ENCODE assay signal across 22 cellular contexts in the genomic region with DNA sequence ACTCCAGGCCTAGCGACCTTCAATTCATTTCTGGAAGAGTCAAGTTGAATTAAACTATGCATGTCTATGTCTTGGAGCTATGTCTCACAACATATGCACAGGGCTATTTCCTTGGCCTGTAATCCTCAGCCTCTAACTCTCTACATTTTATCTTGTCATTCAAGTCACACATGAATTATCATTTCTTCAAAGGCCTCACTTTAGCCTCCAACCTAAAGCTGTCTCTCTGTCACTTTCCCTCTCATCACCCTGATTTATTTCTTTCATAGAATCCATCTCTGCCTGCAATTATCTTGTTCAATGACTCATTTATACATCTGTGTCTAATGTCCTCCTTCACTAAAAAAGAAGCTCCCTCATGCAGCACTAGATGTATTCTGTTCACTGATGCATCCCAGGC.
DNase-seq lines count a peak whose midpoint lies in the region; ATAC-seq and TF ChIP-seq lines count a peak whose summit lies in the region.
"Had no signal": no experiment of that assay in that cellular context is flagged by ENCODE, and none has a peak within 500 bp of the region (broad histone marks: within the 10 kb centered on the region; RNA-seq: fewer than 3 reads in every experiment).

No MANE protein-coding gene starts in this region.

- H3K27me3 Mint-ChIP-seq in nephron progenitor cell (ENCODE audit: low read depth, poor library complexity): peaks cover 4% of the 10 kb centered on the region
- H3K27me3 Mint-ChIP-seq in CD14-positive monocyte (ENCODE audit: low read depth in 3 of 3): no peaks in the 10 kb centered on the region
- H3K27me3 Mint-ChIP-seq: CD4-positive, alpha-beta memory T cell had no signal

- H3K9me3 ChIP-seq in A673 (ENCODE audit: low read depth, low read length, poor library complexity, severe bottlenecking): no peaks in the 10 kb centered on the region
- H3K9me3 ChIP-seq in left lung: peaks cover 0 to 3% of the 10 kb centered on the region in 2 donors
- H3K9me3 ChIP-seq: BE2C; BLaER1 treated with 17β-estradiol and CSF1 and Interleukin-3, amounts not matched to agents 10 nM and 100 nM; HAP-1 had no signal

- H3K27ac ChIP-seq in A673 (ENCODE audit: low read depth, low read length, poor library complexity, severe bottlenecking) (no peak overlapping the region), left lung (no peak overlapping the region)
- H3K27ac ChIP-seq: 22Rv1; BLaER1 treated with 17β-estradiol and CSF1 and Interleukin-3, amounts not matched to agents 10 nM and 100 nM had no signal

- H3K36me3 ChIP-seq in A673 (ENCODE audit: insufficient read depth, low read length, poor library complexity, severe bottlenecking) (no peaks in the 10 kb centered on the region), left lung (no peaks in the 10 kb centered on the region)
- H3K36me3 ChIP-seq: BE2C; BLaER1 treated with 17β-estradiol and CSF1 and Interleukin-3, amounts not matched to agents 10 nM and 100 nM; HAP-1 had no signal

- H3K36me3 Mint-ChIP-seq in nephron progenitor cell (ENCODE audit: low read depth) (no peaks in the 10 kb centered on the region), CD14-positive monocyte (no peaks in the 10 kb centered on the region)
- H3K36me3 Mint-ChIP-seq: CD4-positive, alpha-beta memory T cell had no signal

- CTCF ChIA-PET in A673 (lab: Charles Lee): no interaction called here

- H3K4me3 Mint-ChIP-seq in nephron progenitor cell (no peak overlapping the region), CD14-positive monocyte (no peak overlapping the region)
- H3K4me3 Mint-ChIP-seq: CD4-positive, alpha-beta memory T cell; HFFc6 had no signal

- DNase-seq in NCI-H446 treated with DMSO at 0.1 percent for 48 hours (lab: John Stamatoyannopoulos, UW) (peak; percentile 36), NCI-H446 (lab: John Stamatoyannopoulos, UW) (no peak), A673 (ENCODE audit: low spot score) (peak; percentile 10), SK-MEL-5 (ENCODE audit: low read depth, low spot score) (peak; percentile 26), nephron progenitor cell (no peak), CD14-positive monocyte (ENCODE audit: low spot score) (no peak), NCI-H187 treated with DMSO at 0.1 percent for 48 hours (lab: John Stamatoyannopoulos, UW) (no peak), left lung (no peak)
- DNase-seq: ACHN; AML-193; BE2C; Calu3; CD4-positive, alpha-beta memory T cell; COR-L47; DMS53; DMS79 treated with DMSO at 0.1 percent for 48 hours; GF-D8; GOT3; HFFc6 had no signal

- POLR2A ChIA-PET in A673 (lab: Charles Lee; ENCODE audit: low non-redundant PET): no interaction called here

- H3K4me1 Mint-ChIP-seq in nephron progenitor cell (no peaks in the 10 kb centered on the region), CD14-positive monocyte (no peaks in the 10 kb centered on the region)
- H3K4me1 Mint-ChIP-seq: CD4-positive, alpha-beta memory T cell had no signal

- intact Hi-C loops in A673 (cut with micrococcal nuclease; ENCODE audit: unreplicated experiment): no loop called here
- intact Hi-C loops in CD14-positive monocyte (cut with micrococcal nuclease): no loop called here
- intact Hi-C loops in left lung (cut with DNase I): no loop called here

- H3K27ac Mint-ChIP-seq in nephron progenitor cell (peak overlapping the region; percentile 9), CD14-positive monocyte (peak overlapping the region in 1 of 7 donors; percentile 5)
- H3K27ac Mint-ChIP-seq: CD4-positive, alpha-beta memory T cell; HFFc6 had no signal

- H3K9me3 Mint-ChIP-seq in nephron progenitor cell (no peaks in the 10 kb centered on the region), CD14-positive monocyte (no peaks in the 10 kb centered on the region)

- no peak overlapping the region for H3K4me3 ChIP-seq in A673 (ENCODE audit: low read depth, low read length, poor library complexity, severe bottlenecking)
- H3K4me3 ChIP-seq in left lung: no peak overlapping the region
- H3K4me3 ChIP-seq: BLaER1 treated with 17β-estradiol and CSF1 and Interleukin-3, amounts not matched to agents 10 nM and 100 nM; HAP-1 had no signal

- no TSS peak for BruUV-seq in A673 (replicated peaks; lab: Mats Ljungman, UMichigan)

- no peak for ATAC-seq in left lung

- H3K4me1 ChIP-seq in A673 (ENCODE audit: insufficient read depth, low read length, poor library complexity, severe bottlenecking): no peaks in the 10 kb centered on the region
- no peaks in the 10 kb centered on the region for H3K4me1 ChIP-seq in left lung
- H3K4me1 ChIP-seq: BE2C; BLaER1 treated with 17β-estradiol and CSF1 and Interleukin-3, amounts not matched to agents 10 nM and 100 nM; HAP-1 had no signal

- TF ChIP-seq CTCF in A673 (conservative IDR thresholded peaks at IDR 0.05; ENCODE audit: low read depth, low read length) (no peak), nephron progenitor cell (IDR thresholded peaks at IDR 0.05) (no peak), CD14-positive monocyte (IDR thresholded peaks at IDR 0.05) (no peak), left lung (IDR thresholded peaks at IDR 0.05) (no peak)

- in situ Hi-C loops in SK-MEL-5 (cut with HindIII; ENCODE audit: low pct_unique_long_range_greater_than_20kb, low sequenced_read_pairs): no loop called here

- H3K27me3 ChIP-seq in A673 (replicated peaks; ENCODE audit: insufficient read depth, low read depth, low read length, poor library complexity) (no peaks in the 10 kb centered on the region), left lung (no peaks in the 10 kb centered on the region)
- H3K27me3 ChIP-seq: BE2C; BLaER1 treated with 17β-estradiol and CSF1 and Interleukin-3, amounts not matched to agents 10 nM and 100 nM had no signal

Comparison
In these comparisons a context has a peak if more than half of its experiments do, and no peak if none do; other contexts are left out.
1. DNase-seq: peak in NCI-H446 treated with DMSO at 0.1 percent for 48 hours (single experiment), A673 (single experiment) and SK-MEL-5 (single experiment); none in NCI-H446 (0 of 2), nephron progenitor cell (single experiment), CD14-positive monocyte (single experiment), NCI-H187 treated with DMSO at 0.1 percent for 48 hours (single experiment) and left lung (0 of 2).